ENCODE assay signal across 2 cellular contexts in genomic region chr6:144278659-144279314, GRCh38.
TF ChIP-seq lines count a peak whose summit lies in the region.

No MANE protein-coding gene starts in this region.

TF ChIP-seq in GM23338, 12 proteins besides CTCF, POLR2A, EP300 and RAD21:
- TF ChIP-seq JUNB (IDR thresholded peaks at IDR 0.05; ENCODE audit: unreplicated experiment) (no peak), STAT1 (IDR thresholded peaks at IDR 0.05; ENCODE audit: unreplicated experiment) (no peak), ETS1 (IDR thresholded peaks at IDR 0.05) (no peak), CREB1 (CRISPR knock-in tag; IDR thresholded peaks at IDR 0.05; ENCODE audit: low read depth) (no peak)

TF ChIP-seq in H1, 55 proteins besides CTCF, POLR2A, EP300 and RAD21:
- no peak for TF ChIP-seq KDM4A (IDR thresholded peaks at IDR 0.05; ENCODE audit: low read depth, low read length, severe bottlenecking)
- no peak for TF ChIP-seq BACH1 (IDR thresholded peaks at IDR 0.05; ENCODE audit: low read length)
- TF ChIP-seq GTF2F1 (IDR thresholded peaks at IDR 0.05; ENCODE audit: borderline replicate concordance, low read depth, low read length): no peak
- peak; percentile 49; the same call in 1 of the 2 replicates for TF ChIP-seq TEAD4 (IDR thresholded peaks at IDR 0.05; ENCODE audit: low read depth, low read length)
